Comparison of ENCODE assay signal across 9 cellular contexts in the genomic region with DNA sequence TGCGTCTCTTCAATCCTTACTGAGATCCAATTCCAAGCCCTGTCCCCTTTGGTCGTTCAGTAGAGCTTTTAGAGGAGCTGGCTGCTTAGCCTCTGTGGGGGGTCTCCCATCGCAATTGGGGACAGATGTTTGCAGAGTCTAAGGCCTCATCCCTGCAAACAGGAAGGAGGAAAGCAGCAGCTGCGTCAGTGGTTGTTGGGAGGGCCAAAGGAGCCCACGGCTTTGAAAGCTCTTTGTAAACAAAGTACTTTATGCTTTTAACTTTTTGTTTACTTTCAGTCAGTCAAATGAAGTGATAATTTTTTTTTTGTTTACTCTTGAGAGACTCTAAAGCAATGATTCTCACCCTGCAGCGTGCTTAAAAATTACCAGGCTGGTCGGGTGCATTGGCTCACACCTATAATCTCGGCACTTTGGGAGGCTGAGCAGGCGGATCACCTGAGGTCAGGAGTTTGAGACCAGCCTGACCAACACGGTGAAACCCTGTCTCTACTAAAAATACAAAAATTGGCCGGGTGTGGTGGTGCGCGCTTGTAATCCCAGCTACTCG. TPM values are rescaled to one million over a fixed set of nuclear protein-coding genes. Genes with fewer than 3 reads are reported as not detected.
A peak's percentile ranks its signal among the peaks of the same experiment; 100 is the strongest.
DNase-seq lines count a peak whose midpoint lies in the region; ATAC-seq and TF ChIP-seq lines count a peak whose summit lies in the region.
"Had no signal": no experiment of that assay in that cellular context is flagged by ENCODE, and none has a peak within 500 bp of the region (broad histone marks: within the 10 kb centered on the region; RNA-seq: fewer than 3 reads in every experiment).

No MANE protein-coding gene starts in this region.

- intact Hi-C loops in testis (cut with DNase I; ENCODE audit: low total_unique reads), result loop anchor here (5.0 kb wide), 1 partner anchor 106 kb away; no protein-coding TSS in a partner anchor

- 31% methylated on average over 14 of the region's 14 CpGs for WGBS in hepatocyte (ENCODE audit: low lambda C conversion rate, missing lambda C conversion rate)
- 54 to 59% methylated on average over 14 of the region's 14 CpGs for WGBS in testis, 2 donors

- TF ChIP-seq POLR2A in testis (IDR thresholded peaks at IDR 0.05), result no peak

- H3K9me3 ChIP-seq in hepatocyte (ENCODE audit: low read depth) (no peaks in the 10 kb centered on the region), testis (no peaks in the 10 kb centered on the region)

- H2AFZ ChIP-seq in hepatocyte, result no peak overlapping the region
- H2AFZ ChIP-seq: PC-9 had no signal

- H3K79me2 ChIP-seq in hepatocyte, result no peaks in the 10 kb centered on the region

- H3K4me2 ChIP-seq in hepatocyte, result no peak overlapping the region
- H3K4me2 ChIP-seq: PC-9 had no signal

- DNase-seq in NCI-H2171 treated with DMSO at 0.1 percent for 48 hours (lab: John Stamatoyannopoulos, UW) (peak; percentile 55), NCI-H2171 (lab: John Stamatoyannopoulos, UW) (no peak), NCI-H774 (lab: John Stamatoyannopoulos, UW) (peak; percentile 42), hepatocyte (ENCODE audit: low spot score) (peak; percentile 70), testis (peak; percentile 54), GM20000 (ENCODE audit: low spot score) (no peak)

- H3K27ac ChIP-seq in hepatocyte (peak overlapping the region; percentile 28), testis (peak overlapping the region; percentile 72 to 77)
- H3K27ac ChIP-seq: PC-9 had no signal

- H3K4me1 ChIP-seq in hepatocyte (ENCODE audit: insufficient read depth) (peaks cover 4% of the 10 kb centered on the region), testis (peaks cover 27% of the 10 kb centered on the region)

- H3K36me3 ChIP-seq in hepatocyte (replicated peaks; ENCODE audit: insufficient read depth, low read depth), result no peaks in the 10 kb centered on the region
- no peaks in the 10 kb centered on the region for H3K36me3 ChIP-seq in testis (ENCODE audit: low read depth, missing control alignments)

- TF ChIP-seq CTCF in hepatocyte (IDR thresholded peaks at IDR 0.05; ENCODE audit: poor library complexity) (no peak), testis (IDR thresholded peaks at IDR 0.05) (no peak), GM20000 (IDR thresholded peaks at IDR 0.05; ENCODE audit: extremely low read depth, missing control alignments) (no peak)

- no peaks in the 10 kb centered on the region for H3K9me2 ChIP-seq in hepatocyte (replicated peaks; ENCODE audit: insufficient read depth)

- H3K27me3 ChIP-seq in hepatocyte (no peaks in the 10 kb centered on the region), testis (no peaks in the 10 kb centered on the region)

- no peak for ATAC-seq in HG02840 (IDR thresholded peaks at IDR 0.05; ENCODE audit: low FRiP score, unreplicated experiment)
- ATAC-seq in GM19351 (IDR thresholded peaks at IDR 0.05; ENCODE audit: unreplicated experiment), result no peak

- no peaks in the 10 kb centered on the region for H4K20me1 ChIP-seq in hepatocyte (ENCODE audit: insufficient read depth, poor library complexity, severe bottlenecking)

- H3K4me3 ChIP-seq in hepatocyte (no peak overlapping the region), testis (no peak overlapping the region)
- H3K4me3 ChIP-seq: PC-9 had no signal

RNA-seq across cellular contexts. Expression of a gene that starts 49.4 kb away (rescaled TPM):
- total RNA-seq in hepatocyte (4.0 and 5.7 TPM in 2 replicates), testis (100 to 1,000 TPM in 1 of 2 donors, 10 to 100 TPM in 1; 91.0 to 136 TPM)
- polyA plus RNA-seq in hepatocyte (3.3 and 6.4 TPM in 2 replicates), testis (ENCODE audit: insufficient read depth, low read depth, low replicate concordance) (29.8 TPM)

Comparison
In these comparisons a context has a peak if more than half of its experiments do, and no peak if none do; other contexts are left out.
1. DNase-seq: peak in NCI-H2171 treated with DMSO at 0.1 percent for 48 hours (single experiment), NCI-H774 (single experiment), hepatocyte (single experiment) and testis (single experiment); none in NCI-H2171 (single experiment) and GM20000 (single experiment).
2. RNA of a gene that starts 49.4 kb away (total RNA-seq): 91.0 to 136 TPM in testis; 4.0 to 5.7 TPM in hepatocyte; every median in the first group is over 10 times any median in the second.